21 cellular contexts compared by ENCODE assay signal in genomic region chr10:76308946-76309529, GRCh38.
DNase-seq lines count a peak whose midpoint lies in the region; FAIRE-seq and TF ChIP-seq lines count a peak whose summit lies in the region.
"Had no signal": no experiment of that assay in that cellular context is flagged by ENCODE, and none has a peak within 500 bp of the region (broad histone marks: within the 10 kb centered on the region; RNA-seq: fewer than 3 reads in every experiment).

No MANE protein-coding gene starts in this region.

- CTCF ChIA-PET in Caco-2 (lab: Charles Lee) = no interaction called here

- H2BK15ac ChIP-seq in H9 (ENCODE audit: low read depth, low read length) = no peak overlapping the region

- H3K27me3 Mint-ChIP-seq in astrocyte (ENCODE audit: low read depth, unreplicated experiment) (no peaks in the 10 kb centered on the region), neural crest cell (ENCODE audit: low read depth) (no peaks in the 10 kb centered on the region), Caco-2 (ENCODE audit: insufficient read depth, unreplicated experiment) (no peaks in the 10 kb centered on the region), H9 (ENCODE audit: low read depth) (peaks cover 6% of the 10 kb centered on the region)

- H3K4me3 ChIP-seq in astrocyte (ENCODE audit: insufficient read depth, low read depth, low read length) (no peak overlapping the region), Caco-2 (ENCODE audit: low read depth, low read length) (no peak overlapping the region)
- H3K4me3 ChIP-seq: A549, heart left ventricle, suprapubic skin had no signal

- H3K9me3 Mint-ChIP-seq in astrocyte (ENCODE audit: unreplicated experiment) = peaks cover 3% of the 10 kb centered on the region
- no peaks in the 10 kb centered on the region for H3K9me3 Mint-ChIP-seq in neural crest cell
- no peaks in the 10 kb centered on the region for H3K9me3 Mint-ChIP-seq in Caco-2 (ENCODE audit: unreplicated experiment)
- 0 out of 5 replicates have a peak, but pooled peaks cover 0 to 3% of the 10 kb centered on the region in 2 experiments for H3K9me3 Mint-ChIP-seq in H9

- DNase-seq in SIG-M5 treated with dmso at 0.1 percent for 504 hours (lab: John Stamatoyannopoulos, UW; ENCODE audit: unreplicated experiment) = peak; percentile 2
- DNase-seq in SIG-M5 (lab: John Stamatoyannopoulos, UW) = no peak
- peak; percentile 53 for DNase-seq in astrocyte (ENCODE audit: low read depth)
- no peak for DNase-seq in neural crest cell (ENCODE audit: low read depth, low spot score)
- DNase-seq in GF-D8 (lab: John Stamatoyannopoulos, UW) = no peak
- no peak for DNase-seq in Caco-2
- no peak for DNase-seq in H9
- no peak for DNase-seq in NCI-H1092 treated with DMSO at 0.1 percent for 48 hours (lab: John Stamatoyannopoulos, UW)
- DNase-seq: activated CD4-positive, alpha-beta T cell treated with anti-CD3 and anti-CD28 coated beads for 1 hour; C1 segment of cervical spinal cord; effector memory CD4-positive, alpha-beta T cell; heart left ventricle; naive thymus-derived CD4-positive, alpha-beta T cell; NCI-H2029; NCI-H510A treated with DMSO at 0.1 percent for 48 hours; SHP77 treated with DMSO at 0.1 percent for 48 hours; stimulated activated CD4-positive, alpha-beta T cell treated with anti-CD3 and anti-CD28 coated beads, Interleukin-12 subunit alpha, Interleukin-12 subunit beta, amount 100 ng/mL, for 4 hours had no signal

- H3K79me2 ChIP-seq in astrocyte (ENCODE audit: insufficient read depth, low read length) (no peaks in the 10 kb centered on the region), H9 (ENCODE audit: insufficient read depth, low read length) (no peaks in the 10 kb centered on the region)

- H3K27ac ChIP-seq in astrocyte (ENCODE audit: low read depth, low read length) = peak overlapping the region; percentile 36
- H3K27ac ChIP-seq in H9 (ENCODE audit: insufficient read length, low read depth, low read length) = no peak overlapping the region
- H3K27ac ChIP-seq: A549, suprapubic skin had no signal

- H3K4me1 Mint-ChIP-seq in astrocyte (ENCODE audit: low read depth, unreplicated experiment) (peaks cover 25% of the 10 kb centered on the region), neural crest cell (peaks cover 30% of the 10 kb centered on the region), Caco-2 (ENCODE audit: low read depth, unreplicated experiment) (peaks cover 15% of the 10 kb centered on the region), H9 (peaks cover 9 to 13% of the 10 kb centered on the region in 2 experiments)

- no peak overlapping the region for H2AK5ac ChIP-seq in H9 (ENCODE audit: insufficient read length, low read length)

- no peaks in the 10 kb centered on the region for H3K23me2 ChIP-seq in H9 (ENCODE audit: insufficient read length, low read depth, low read length, poor library complexity, severe bottlenecking)

- no peak overlapping the region for H3K27ac Mint-ChIP-seq in astrocyte (ENCODE audit: unreplicated experiment)
- peak overlapping the region; percentile 32 for H3K27ac Mint-ChIP-seq in neural crest cell (ENCODE audit: unreplicated experiment)
- no peak overlapping the region for H3K27ac Mint-ChIP-seq in Caco-2 (ENCODE audit: unreplicated experiment)
- no peak overlapping the region for H3K27ac Mint-ChIP-seq in H9
- H3K27ac Mint-ChIP-seq: naive thymus-derived CD4-positive, alpha-beta T cell had no signal

- H3K79me1 ChIP-seq in H9 (ENCODE audit: insufficient read depth, low read depth, low read length, poor library complexity, severe bottlenecking) = no peaks in the 10 kb centered on the region

- no peak overlapping the region for H4K91ac ChIP-seq in H9 (ENCODE audit: insufficient read length, low read depth, low read length)

- H3K23ac ChIP-seq in H9 (ENCODE audit: insufficient read length, low read depth, low read length) = no peak overlapping the region

- peaks cover 27% of the 10 kb centered on the region for H3K4me1 ChIP-seq in astrocyte (ENCODE audit: insufficient read depth, low read length)
- peaks cover 33% of the 10 kb centered on the region for H3K4me1 ChIP-seq in Caco-2
- no peaks in the 10 kb centered on the region for H3K4me1 ChIP-seq in H9 (ENCODE audit: insufficient read depth, low read length)
- H3K4me1 ChIP-seq: A549 had no signal

- no peak overlapping the region for H2BK5ac ChIP-seq in H9 (ENCODE audit: insufficient read length, low read length)

- H4K20me1 ChIP-seq in astrocyte (ENCODE audit: insufficient read depth, low read length) (no peaks in the 10 kb centered on the region), H9 (ENCODE audit: control insufficient read depth, insufficient read depth, insufficient read length) (no peaks in the 10 kb centered on the region)

- intact Hi-C loops in Caco-2 (cut with micrococcal nuclease; ENCODE audit: unreplicated experiment) = loop anchor here (10.0 kb wide), 1 partner anchor 594 kb away; no protein-coding TSS in a partner anchor

- H3K9ac ChIP-seq in astrocyte (ENCODE audit: low read length) (peak overlapping the region; percentile 12), H9 (ENCODE audit: extremely low read depth, insufficient read length, low read length) (no peak overlapping the region)

- H3K36me3 ChIP-seq in astrocyte (ENCODE audit: insufficient read depth, low read length) (no peaks in the 10 kb centered on the region), Caco-2 (ENCODE audit: control insufficient read depth, insufficient read depth, low read length) (no peaks in the 10 kb centered on the region)
- H3K36me3 ChIP-seq: heart left ventricle, suprapubic skin had no signal

- no peaks in the 10 kb centered on the region for H3K36me3 Mint-ChIP-seq in astrocyte (ENCODE audit: low read depth, unreplicated experiment)
- H3K36me3 Mint-ChIP-seq in neural crest cell (ENCODE audit: low read depth) = no peaks in the 10 kb centered on the region
- H3K36me3 Mint-ChIP-seq in Caco-2 (ENCODE audit: insufficient read depth, unreplicated experiment) = no peaks in the 10 kb centered on the region
- H3K36me3 Mint-ChIP-seq in H9 (ENCODE audit: insufficient read depth in 1 of 3, low read depth in 3 of 3) = no peaks in the 10 kb centered on the region
- H3K36me3 Mint-ChIP-seq: naive thymus-derived CD4-positive, alpha-beta T cell had no signal

- H3K56ac ChIP-seq in H9 (ENCODE audit: insufficient read length, low read depth, low read length) = no peak overlapping the region

- H4K5ac ChIP-seq in H9 (ENCODE audit: insufficient read length, low read depth, low read length) = no peak overlapping the region

- H3K4me2 ChIP-seq in astrocyte (ENCODE audit: low read length) (peak overlapping the region; percentile 43), H9 (ENCODE audit: insufficient read depth, insufficient read length, low read length) (no peak overlapping the region)
- H3K4me2 ChIP-seq: A549 had no signal

- H2BK12ac ChIP-seq in H9 (ENCODE audit: insufficient read length, low read depth, low read length) = no peak overlapping the region

- no CpG with 5 or more reads among the region's 9 CpGs for WGBS in H9 (ENCODE audit: extremely low coverage, insufficient read length, low lambda C conversion rate)

- no peak overlapping the region for H3K18ac ChIP-seq in H9 (ENCODE audit: insufficient read length, low read depth, low read length)

- H2AFZ ChIP-seq in astrocyte (ENCODE audit: low read depth, low read length) = no peak overlapping the region
- H2AFZ ChIP-seq in H9 (ENCODE audit: low read length) = no peak overlapping the region

- H2BK120ac ChIP-seq in H9 (ENCODE audit: low read depth, low read length, poor library complexity, severe bottlenecking) = no peak overlapping the region

- H3K4me3 Mint-ChIP-seq in astrocyte (ENCODE audit: unreplicated experiment) = no peak overlapping the region
- no peak overlapping the region for H3K4me3 Mint-ChIP-seq in neural crest cell
- H3K4me3 Mint-ChIP-seq in Caco-2 (ENCODE audit: unreplicated experiment) = no peak overlapping the region
- H3K4me3 Mint-ChIP-seq in H9 = no peak overlapping the region
- H3K4me3 Mint-ChIP-seq: naive thymus-derived CD4-positive, alpha-beta T cell had no signal

- no TSS peak for BruUV-seq in Caco-2 (replicated peaks; lab: Mats Ljungman, UMichigan)

- H2BK20ac ChIP-seq in H9 (ENCODE audit: low read depth, low read length, poor library complexity, severe bottlenecking) = no peak overlapping the region

- no peak overlapping the region for H3K4ac ChIP-seq in H9 (ENCODE audit: low read depth, low read length)

- POLR2A ChIA-PET in Caco-2 (lab: Charles Lee) = no interaction called here

- no peak for FAIRE-seq in astrocyte (lab: Jason Lieb, UNC)
- FAIRE-seq: A549, GM12891, HepG2 had no signal

- H3K9me3 ChIP-seq in astrocyte (ENCODE audit: insufficient read depth, low read depth, low read length) (no peaks in the 10 kb centered on the region), Caco-2 (no peaks in the 10 kb centered on the region), H9 (ENCODE audit: control insufficient read depth, low read depth, low read length) (no peaks in the 10 kb centered on the region)
- H3K9me3 ChIP-seq: A549, heart left ventricle, suprapubic skin had no signal

- H3K27me3 ChIP-seq in astrocyte (ENCODE audit: insufficient read depth, low read length) = no peaks in the 10 kb centered on the region
- no peaks in the 10 kb centered on the region for H3K27me3 ChIP-seq in Caco-2 (replicated peaks; ENCODE audit: control insufficient read depth, insufficient read depth, low read length)
- H3K27me3 ChIP-seq in H9 (ENCODE audit: insufficient read depth, low read length) = no peaks in the 10 kb centered on the region
- H3K27me3 ChIP-seq: heart left ventricle, suprapubic skin had no signal

- TF ChIP-seq CTCF in astrocyte (IDR thresholded peaks at IDR 0.05; ENCODE audit: insufficient read depth, low read depth, low read length) = no peak
- TF ChIP-seq CTCF in neural crest cell (conservative IDR thresholded peaks at IDR 0.05) = no peak
- no peak for TF ChIP-seq CTCF in Caco-2 (IDR thresholded peaks at IDR 0.05; ENCODE audit: insufficient read depth in 1 of 2, low read depth in 1 of 2, low read length in 1 of 2, severe bottlenecking in 1 of 2, unreplicated experiment in 1 of 2)
- no peak for TF ChIP-seq CTCF in H9 (conservative IDR thresholded peaks at IDR 0.05)

- no peak overlapping the region for H3T11ph ChIP-seq in H9 (ENCODE audit: low read length)

- no peak overlapping the region for H3K14ac ChIP-seq in H9 (ENCODE audit: insufficient read depth, low read length)

- no peak overlapping the region for H4K8ac ChIP-seq in H9 (replicated peaks; ENCODE audit: insufficient read length, low read depth, low read length)

Comparison
In these comparisons a context has a peak if more than half of its experiments do, and no peak if none do; other contexts are left out.
1. DNase-seq: peak in SIG-M5 treated with dmso at 0.1 percent for 504 hours (single experiment) and astrocyte (single experiment); none in SIG-M5 (single experiment), neural crest cell (single experiment), GF-D8 (single experiment), Caco-2 (0 of 2), H9 (single experiment) and NCI-H1092 treated with DMSO at 0.1 percent for 48 hours (single experiment).